In genomic region chr16:11361751-11362742, GRCh38 we compare ENCODE assay signal across 7 cellular contexts.
DNase-seq lines count a peak whose midpoint lies in the region; ATAC-seq and TF ChIP-seq lines count a peak whose summit lies in the region.

No MANE protein-coding gene starts in this region.

- peaks cover 15% of the 10 kb centered on the region for H3K27me3 Mint-ChIP-seq in activated T-cell treated with anti-CD3 and anti-CD28 coated beads, Interleukin-2, amount 50 U/mL, for 24 hours

- DNase-seq in HL-60 (ENCODE audit: low read depth in 1 of 2, low spot score in 1 of 2) (peak in 1 of 2 experiments; percentile 54), NCI-H187 treated with DMSO at 0.1 percent for 48 hours (lab: John Stamatoyannopoulos, UW) (no peak), NCI-H1930 (lab: John Stamatoyannopoulos, UW) (no peak), substantia nigra (lab: John Stamatoyannopoulos, UW) (no peak)
- peak; percentile 54 for DNase-seq in activated T-cell treated with anti-CD3 and anti-CD28 coated beads, Interleukin-2, amount 50 U/mL, for 24 hours

- H3K4me3 ChIP-seq in HL-60 (replicated peaks; ENCODE audit: insufficient read depth, low read length) (peak overlapping the region; percentile 3; the same call in 1 of the 2 replicates), rectal smooth muscle tissue (ENCODE audit: low read length) (peak overlapping the region; percentile 1)

- peak; percentile 40 for ATAC-seq in GM19324 (IDR thresholded peaks at IDR 0.05; ENCODE audit: low FRiP score, unreplicated experiment)

- H3K4me1 Mint-ChIP-seq in activated T-cell treated with anti-CD3 and anti-CD28 coated beads, Interleukin-2, amount 50 U/mL, for 24 hours (ENCODE audit: low read depth), result peaks cover 55% of the 10 kb centered on the region

- no peaks in the 10 kb centered on the region for H3K36me3 ChIP-seq in rectal smooth muscle tissue (ENCODE audit: control insufficient read depth, insufficient read depth, low read length)

- no peak for TF ChIP-seq CTCF in HL-60 (IDR thresholded peaks at IDR 0.05; ENCODE audit: insufficient read depth, low read length)

- peaks cover 7% of the 10 kb centered on the region for H3K27me3 ChIP-seq in HL-60 (ENCODE audit: insufficient read depth, poor library complexity, severe bottlenecking)
- peaks cover 2% of the 10 kb centered on the region for H3K27me3 ChIP-seq in rectal smooth muscle tissue (ENCODE audit: control insufficient read depth, insufficient read depth, low read length)

- no peaks in the 10 kb centered on the region for H3K36me3 Mint-ChIP-seq in activated T-cell treated with anti-CD3 and anti-CD28 coated beads, Interleukin-2, amount 50 U/mL, for 24 hours (ENCODE audit: low read depth)

- H3K27ac ChIP-seq in HL-60 (replicated peaks) (no peak overlapping the region), rectal smooth muscle tissue (ENCODE audit: low read depth, low read length) (no peak overlapping the region), substantia nigra (ENCODE audit: low read depth, low read length, poor library complexity, severe bottlenecking) (no peak overlapping the region)

- no peak overlapping the region for H3K9ac ChIP-seq in rectal smooth muscle tissue (ENCODE audit: low read length)

- H3K4me1 ChIP-seq in rectal smooth muscle tissue (ENCODE audit: control insufficient read depth, insufficient read depth, low read length), result peaks cover 5% of the 10 kb centered on the region

- no peaks in the 10 kb centered on the region for H3K9me3 Mint-ChIP-seq in activated T-cell treated with anti-CD3 and anti-CD28 coated beads, Interleukin-2, amount 50 U/mL, for 24 hours

- H3K4me3 Mint-ChIP-seq in activated T-cell treated with anti-CD3 and anti-CD28 coated beads, Interleukin-2, amount 50 U/mL, for 24 hours, result peak overlapping the region; percentile 57

- H3K27ac Mint-ChIP-seq in activated T-cell treated with anti-CD3 and anti-CD28 coated beads, Interleukin-2, amount 50 U/mL, for 24 hours, result peak overlapping the region; percentile 55
